Comparison of ENCODE assay signal across 8 cellular contexts in genomic region chr4:121484633-121485032, GRCh38.
DNase-seq lines count a peak whose midpoint lies in the region; ATAC-seq and TF ChIP-seq lines count a peak whose summit lies in the region.

No MANE protein-coding gene starts in this region.

- no peak overlapping the region for H2BK15ac ChIP-seq in mesendoderm (replicated peaks; ENCODE audit: low read depth)

- WGBS in mesendoderm (ENCODE audit: extremely low coverage, insufficient coverage, low lambda C conversion rate): no CpG with 5 or more reads among the region's 1 CpG

- TF ChIP-seq CTCF in colonic mucosa (IDR thresholded peaks at IDR 0.05): peak; percentile 37

- no peaks in the 10 kb centered on the region for H3K79me2 ChIP-seq in mesendoderm (ENCODE audit: control insufficient read depth, insufficient read depth, low read length)

- no peak overlapping the region for H3K56ac ChIP-seq in mesendoderm (ENCODE audit: low read length)

- H2BK5ac ChIP-seq in mesendoderm (ENCODE audit: low read length): no peak overlapping the region

- peak; percentile 68 for DNase-seq in D341Med (ENCODE audit: low spot score)
- peak; percentile 63 for DNase-seq in NCI-H82 (lab: John Stamatoyannopoulos, UW)
- DNase-seq in colonic mucosa: no peak
- peak; percentile 77 for DNase-seq in mesendoderm
- no peak for DNase-seq in DMS153 treated with DMSO at 0.1 percent for 48 hours (lab: John Stamatoyannopoulos, UW; ENCODE audit: unreplicated experiment)
- DNase-seq in NCI-H128 (lab: John Stamatoyannopoulos, UW; ENCODE audit: unreplicated experiment): no peak

- H3K36me3 ChIP-seq in colonic mucosa: no peaks in the 10 kb centered on the region
- H3K36me3 ChIP-seq in mesendoderm (ENCODE audit: control insufficient read depth, insufficient read depth, low read length): no peaks in the 10 kb centered on the region

- ATAC-seq in GM18868 (IDR thresholded peaks at IDR 0.05; ENCODE audit: unreplicated experiment): peak; percentile 98
- peak; percentile 80 for ATAC-seq in HG02943 (IDR thresholded peaks at IDR 0.05; ENCODE audit: low read depth, unreplicated experiment)

- H3K9ac ChIP-seq in colonic mucosa (ENCODE audit: low read depth in 2 of 2, low read length in 2 of 2) (no peak overlapping the region), mesendoderm (ENCODE audit: low read length) (no peak overlapping the region)

- no peak overlapping the region for H3K23ac ChIP-seq in mesendoderm (ENCODE audit: low read length)

- no peaks in the 10 kb centered on the region for H3K9me3 ChIP-seq in colonic mucosa

- no peak overlapping the region for H3K4me2 ChIP-seq in mesendoderm (ENCODE audit: low read length)

- H3K27ac ChIP-seq in colonic mucosa: no peak overlapping the region
- no peak overlapping the region for H3K27ac ChIP-seq in mesendoderm (ENCODE audit: low read depth, low read length)

- H3K4me1 ChIP-seq in colonic mucosa (no peaks in the 10 kb centered on the region), mesendoderm (ENCODE audit: control insufficient read depth, low read depth, low read length) (no peaks in the 10 kb centered on the region)

- no peak overlapping the region for H4K8ac ChIP-seq in mesendoderm (ENCODE audit: low read depth, low read length)

- H2BK120ac ChIP-seq in mesendoderm (ENCODE audit: low read depth, low read length): no peak overlapping the region

- no peak overlapping the region for H3K18ac ChIP-seq in mesendoderm (ENCODE audit: low read length)

- no peak overlapping the region for H3K4me3 ChIP-seq in colonic mucosa
- H3K4me3 ChIP-seq in mesendoderm (ENCODE audit: low read length): no peak overlapping the region

- H4K5ac ChIP-seq in mesendoderm (ENCODE audit: low read length): no peak overlapping the region

- no peak overlapping the region for H3K4ac ChIP-seq in mesendoderm (ENCODE audit: low read depth, low read length)

- H2AK5ac ChIP-seq in mesendoderm (ENCODE audit: low read length): no peak overlapping the region

- no peaks in the 10 kb centered on the region for H3K79me1 ChIP-seq in mesendoderm (ENCODE audit: low read length)

- intact Hi-C loops in colonic mucosa (cut with DNase I): loop anchor here (10.0 kb wide), 2 partner anchors 170 to 250 kb away; no protein-coding TSS in a partner anchor

- H3K27me3 ChIP-seq in colonic mucosa (no peaks in the 10 kb centered on the region), mesendoderm (ENCODE audit: insufficient read depth, low read length, poor library complexity) (no peaks in the 10 kb centered on the region)

Comparison
In these comparisons a context has a peak if more than half of its experiments do, and no peak if none do; other contexts are left out.
1. DNase-seq: peak in D341Med (single experiment), NCI-H82 (single experiment) and mesendoderm (single experiment); none in colonic mucosa (single experiment), DMS153 treated with DMSO at 0.1 percent for 48 hours (single experiment) and NCI-H128 (single experiment).